9 cellular contexts compared by ENCODE assay signal in genomic region chr21:42337830-42338729, GRCh38. TPM values are rescaled to one million over a fixed set of nuclear protein-coding genes. Genes with fewer than 3 reads are reported as not detected.
DNase-seq lines count a peak whose midpoint lies in the region; ATAC-seq, FAIRE-seq and TF ChIP-seq lines count a peak whose summit lies in the region.
"Had no signal": no experiment of that assay in that cellular context is flagged by ENCODE, and none has a peak within 500 bp of the region (broad histone marks: within the 10 kb centered on the region; RNA-seq: fewer than 3 reads in every experiment).

No MANE protein-coding gene starts in this region.

- H3K27me3 ChIP-seq in ascending aorta (no peaks in the 10 kb centered on the region), small intestine (ENCODE audit: control insufficient read depth in 2 of 2, insufficient read depth in 2 of 2, low read length in 2 of 2) (no peaks in the 10 kb centered on the region)

- intact Hi-C loops in ascending aorta (cut with DNase I): no loop called here

- no peak for ATAC-seq in HG03442 (IDR thresholded peaks at IDR 0.05; ENCODE audit: unreplicated experiment)
- no peak for ATAC-seq in HG03159 (IDR thresholded peaks at IDR 0.05; ENCODE audit: unreplicated experiment)

- TF ChIP-seq CTCF in ascending aorta (IDR thresholded peaks at IDR 0.05): peak; percentile 9 to 34 (median 13)

- H3K4me1 ChIP-seq in ascending aorta: no peaks in the 10 kb centered on the region
- no peaks in the 10 kb centered on the region for H3K4me1 ChIP-seq in small intestine (ENCODE audit: control insufficient read depth in 2 of 2, insufficient read depth in 1 of 2, low read depth in 1 of 2, low read length in 1 of 2)

- WGBS in small intestine, 3 donors: 40 to 52% (median 50%) methylated on average over 23 of the region's 23 CpGs

- no peak for FAIRE-seq in small intestine (lab: Jason Lieb, UNC)
- FAIRE-seq: endometrium had no signal

- H3K36me3 ChIP-seq in ascending aorta (no peaks in the 10 kb centered on the region), small intestine (ENCODE audit: control insufficient read depth in 2 of 2, insufficient read depth in 2 of 2, low read length in 2 of 2) (no peaks in the 10 kb centered on the region)

- no peaks in the 10 kb centered on the region for H3K9me3 ChIP-seq in ascending aorta
- no peaks in the 10 kb centered on the region for H3K9me3 ChIP-seq in small intestine (ENCODE audit: control insufficient read depth, low read depth)

- H3K4me3 ChIP-seq in ascending aorta (no peak overlapping the region), small intestine (ENCODE audit: low read depth in 1 of 2, low read length in 2 of 2) (no peak overlapping the region)

- H3K27ac ChIP-seq in ascending aorta: no peak overlapping the region
- H3K27ac ChIP-seq in small intestine (ENCODE audit: low read depth in 1 of 2, low read length in 1 of 2): no peak overlapping the region

- DNase-seq in GM04504 (ENCODE audit: low read depth) (peak; percentile 4), NCI-H146 treated with DMSO at 0.1 percent for 48 hours (lab: John Stamatoyannopoulos, UW; ENCODE audit: unreplicated experiment) (peak; percentile 64), T-helper 22 cell (ENCODE audit: low read depth) (peak; percentile 45), ascending aorta (ENCODE audit: low spot score in 2 of 2) (peak in 1 of 2 donors; percentile 73), hypothalamus (lab: John Stamatoyannopoulos, UW) (peak in 38 of 51 donors; percentile 11 to 76 (median 40)), small intestine (peak; percentile 75)

RNA-seq across cellular contexts. Expression of gene TFF2, which starts 12.7 kb away (rescaled TPM):
- not detected for total RNA-seq in ascending aorta
- 1 to 10 TPM in 2 of 3 donors, not detected in 1; 1.4 to 5.0 TPM for polyA plus RNA-seq in small intestine

RNA-seq across cellular contexts. Expression of gene TFF3, which starts 22.9 kb away (rescaled TPM):
- total RNA-seq in ascending aorta: not detected
- polyA plus RNA-seq in small intestine: 1,000 to 10,000 TPM in 1 of 3 donors, 100 to 1,000 TPM in 2; 758 to 1,395 (median 965) TPM

RNA-seq across cellular contexts. Expression of gene TFF1, which starts 28.3 kb away (rescaled TPM):
- not detected for total RNA-seq in ascending aorta
- polyA plus RNA-seq in small intestine: 100 to 1,000 TPM; 130 to 187 (median 144) TPM

RNA-seq across cellular contexts. Expression of gene TMPRSS3, which starts 57.8 kb away (rescaled TPM):
- total RNA-seq in ascending aorta: not detected
- polyA plus RNA-seq in small intestine: 1 to 10 TPM; 1.1 to 9.2 (median 1.1) TPM
